ENCODE assay signal across 1 cellular context in genomic region chr7:8747338-8747737, GRCh38.
TF ChIP-seq lines count a peak whose summit lies in the region.

No MANE protein-coding gene starts in this region.

TF ChIP-seq in K562, 482 proteins besides CTCF, POLR2A, EP300 and RAD21 (continued from another document):
- TF ChIP-seq MGA (IDR thresholded peaks at IDR 0.05), result no peak
- TF ChIP-seq ZBTB1 (CRISPR knock-in tag; IDR thresholded peaks at IDR 0.05; ENCODE audit: borderline replicate concordance, low read depth), result no peak
- no peak for TF ChIP-seq POLR2B (IDR thresholded peaks at IDR 0.05; ENCODE audit: low read depth, partially characterized antibody)
- TF ChIP-seq NCOA1 (IDR thresholded peaks at IDR 0.05; ENCODE audit: low read depth), result no peak
- TF ChIP-seq NR4A1 (CRISPR knock-in tag; IDR thresholded peaks at IDR 0.05), result no peak
- TF ChIP-seq NR4A1 (tag; IDR thresholded peaks at IDR 0.05), result no peak
- TF ChIP-seq UBTF (IDR thresholded peaks at IDR 0.05; ENCODE audit: borderline replicate concordance in 1 of 2, low read depth in 2 of 2, low read length in 2 of 2), result no peak
- TF ChIP-seq MITF (IDR thresholded peaks at IDR 0.05), result no peak
- TF ChIP-seq SRSF3 (IDR thresholded peaks at IDR 0.05; ENCODE audit: insufficient read depth, low read length), result no peak
- no peak for TF ChIP-seq MTA3 (IDR thresholded peaks at IDR 0.05; ENCODE audit: borderline replicate concordance)
- TF ChIP-seq SFPQ (IDR thresholded peaks at IDR 0.05; ENCODE audit: low read depth, low read length), result no peak
- no peak for TF ChIP-seq ZNF347 (CRISPR knock-in tag; IDR thresholded peaks at IDR 0.05; ENCODE audit: low read depth)
- TF ChIP-seq ETV6 (IDR thresholded peaks at IDR 0.05; ENCODE audit: borderline replicate concordance in 1 of 2, low read depth in 2 of 2, low read length in 1 of 2), result no peak
- no peak for TF ChIP-seq ETV6 (CRISPR knock-in tag; IDR thresholded peaks at IDR 0.05; ENCODE audit: borderline replicate concordance)
- TF ChIP-seq GABPB1 (CRISPR knock-in tag; IDR thresholded peaks at IDR 0.05), result no peak
- no peak for TF ChIP-seq MEIS2 (IDR thresholded peaks at IDR 0.05; ENCODE audit: partially characterized antibody)
- no peak for TF ChIP-seq ZBTB11 (CRISPR knock-in tag; IDR thresholded peaks at IDR 0.05)
- no peak for TF ChIP-seq SOX6 (IDR thresholded peaks at IDR 0.05)
TF ChIP-seq in K562: peak in this region for 0.
